ENCODE assay signal across 11 cellular contexts in genomic region chr5:153358315-153358976, GRCh38.
DNase-seq lines count a peak whose midpoint lies in the region; ATAC-seq lines count a peak whose summit lies in the region.
"Had no signal": no experiment of that assay in that cellular context is flagged by ENCODE, and none has a peak within 500 bp of the region (broad histone marks: within the 10 kb centered on the region; RNA-seq: fewer than 3 reads in every experiment).

No MANE protein-coding gene starts in this region.

- DNase-seq in T-helper 17 cell (no peak), NCI-H774 (lab: John Stamatoyannopoulos, UW) (no peak), NAMALWA (ENCODE audit: low spot score) (no peak), GF-D8 (lab: John Stamatoyannopoulos, UW) (no peak)
- DNase-seq in effector CD8-positive, alpha-beta T cell (lab: John Stamatoyannopoulos, UW), result no peak
- DNase-seq: DMS79 treated with DMSO at 0.1 percent for 48 hours, left ventricle myocardium inferior, NCI-H2081 had no signal

- H3K36me3 Mint-ChIP-seq in T-helper 17 cell (ENCODE audit: low read depth), result no peaks in the 10 kb centered on the region

- H3K4me1 Mint-ChIP-seq in T-helper 17 cell, result peaks cover 6% of the 10 kb centered on the region

- H3K27me3 Mint-ChIP-seq in T-helper 17 cell, result no peaks in the 10 kb centered on the region

- H3K9me3 ChIP-seq in T-helper 17 cell (ENCODE audit: control insufficient read depth, low read length, poor library complexity, severe bottlenecking), result no peaks in the 10 kb centered on the region
- H3K9me3 ChIP-seq: left ventricle myocardium inferior had no signal

- H3K4me3 Mint-ChIP-seq in T-helper 17 cell, result peak overlapping the region; percentile 34

- H3K27ac Mint-ChIP-seq in T-helper 17 cell, result no peak overlapping the region

- ATAC-seq in GM18502 (IDR thresholded peaks at IDR 0.05; ENCODE audit: poor library complexity, unreplicated experiment) (peak; percentile 84), GM19438 (IDR thresholded peaks at IDR 0.05; ENCODE audit: low read depth, unreplicated experiment) (peak; percentile 73), HG02943 (IDR thresholded peaks at IDR 0.05; ENCODE audit: low read depth, unreplicated experiment) (peak; percentile 85), T-helper 17 cell (no peak)
